In genomic region chr9:12794024-12794799, GRCh38 we compare ENCODE assay signal across 17 cellular contexts. TPM values are rescaled to one million over a fixed set of nuclear protein-coding genes. Genes with fewer than 3 reads are reported as not detected.
DNase-seq lines count a peak whose midpoint lies in the region; ATAC-seq and TF ChIP-seq lines count a peak whose summit lies in the region.
"Had no signal": no experiment of that assay in that cellular context is flagged by ENCODE, and none has a peak within 500 bp of the region (broad histone marks: within the 10 kb centered on the region; RNA-seq: fewer than 3 reads in every experiment).

No MANE protein-coding gene starts in this region.

- peaks cover 41% of the 10 kb centered on the region for H3K36me3 Mint-ChIP-seq in Calu3 (ENCODE audit: insufficient read depth, unreplicated experiment)
- no peaks in the 10 kb centered on the region for H3K36me3 Mint-ChIP-seq in WTC11
- no peaks in the 10 kb centered on the region for H3K36me3 Mint-ChIP-seq in nephron progenitor cell (ENCODE audit: low read depth)

- H3K4me3 ChIP-seq in fibroblast of the aortic adventitia (ENCODE audit: low read depth, low read length), result no peak overlapping the region
- H3K4me3 ChIP-seq: thyroid gland had no signal

- peaks cover 61% of the 10 kb centered on the region for H3K4me1 Mint-ChIP-seq in Calu3 (ENCODE audit: low read depth, unreplicated experiment)
- no peaks in the 10 kb centered on the region for H3K4me1 Mint-ChIP-seq in WTC11
- peaks cover 13% of the 10 kb centered on the region for H3K4me1 Mint-ChIP-seq in nephron progenitor cell
- H3K4me1 Mint-ChIP-seq: central memory CD8-positive, alpha-beta T cell had no signal

- DNase-seq in Calu3 (no peak), WTC11 (ENCODE audit: low spot score) (no peak), fibroblast of the aortic adventitia (ENCODE audit: low read depth) (peak; percentile 49), nephron progenitor cell (no peak), Kasumi-1 (lab: John Stamatoyannopoulos, UW) (no peak), HT-29 (ENCODE audit: low spot score) (no peak), AG08395 (ENCODE audit: low spot score) (no peak)
- DNase-seq in activated effector memory CD4-positive, alpha-beta T cell treated with anti-CD3 and anti-CD28 coated beads, Interleukin-2, amount 50 U/mL, for 16 hours, result no peak
- DNase-seq: activated naive CD4-positive, alpha-beta T cell treated with anti-CD3 and anti-CD28 coated beads for 36 hours; BE2C; DMS79 treated with DMSO at 0.1 percent for 48 hours; thyroid gland; WERI-Rb-1 had no signal

- H3K9me3 Mint-ChIP-seq in Calu3 (ENCODE audit: low read depth, unreplicated experiment) (no peaks in the 10 kb centered on the region), WTC11 (no peaks in the 10 kb centered on the region), nephron progenitor cell (no peaks in the 10 kb centered on the region)

- BruUV-seq in Calu3 (replicated peaks; lab: Mats Ljungman, UMichigan), result no TSS peak

- H3K4me3 Mint-ChIP-seq in Calu3 (ENCODE audit: low read depth, unreplicated experiment) (peak overlapping the region; percentile 30), WTC11 (no peak overlapping the region), nephron progenitor cell (no peak overlapping the region)
- H3K4me3 Mint-ChIP-seq: activated naive CD4-positive, alpha-beta T cell treated with anti-CD3 and anti-CD28 coated beads for 36 hours; central memory CD8-positive, alpha-beta T cell had no signal

- POLR2A ChIA-PET in WTC11 (lab: Charles Lee), result no interaction called here

- H3K27ac Mint-ChIP-seq in Calu3 (ENCODE audit: unreplicated experiment) (peak overlapping the region; percentile 40), WTC11 (no peak overlapping the region), nephron progenitor cell (peak overlapping the region; percentile 37)
- H3K27ac Mint-ChIP-seq: activated naive CD4-positive, alpha-beta T cell treated with anti-CD3 and anti-CD28 coated beads for 36 hours; progenitor cell of endocrine pancreas had no signal

- no peak for ATAC-seq in WTC11
- ATAC-seq: SK-N-SH treated with all-trans-retinoic acid at 6 μM for 48 hours had no signal

- TF ChIP-seq CTCF in Calu3 (IDR thresholded peaks at IDR 0.05; ENCODE audit: unreplicated experiment) (no peak), WTC11 (IDR thresholded peaks at IDR 0.05) (no peak), fibroblast of the aortic adventitia (IDR thresholded peaks at IDR 0.05; ENCODE audit: insufficient read depth, low read length) (no peak), nephron progenitor cell (IDR thresholded peaks at IDR 0.05) (no peak)

- CTCF ChIA-PET in Calu3 (lab: Charles Lee) (interaction anchor here (0.5 kb wide), 1 partner anchor 25 kb away, joined by 3 read pairs; no protein-coding TSS in a partner anchor), WTC11 (lab: Charles Lee) (no interaction called here)

- intact Hi-C loops in Calu3 (cut with micrococcal nuclease; ENCODE audit: unreplicated experiment), result no loop called here

- H3K27me3 Mint-ChIP-seq in Calu3 (ENCODE audit: unreplicated experiment) (no peaks in the 10 kb centered on the region), WTC11 (ENCODE audit: low read depth) (no peaks in the 10 kb centered on the region), nephron progenitor cell (ENCODE audit: low read depth, poor library complexity) (no peaks in the 10 kb centered on the region)
- H3K27me3 Mint-ChIP-seq: central memory CD8-positive, alpha-beta T cell; progenitor cell of endocrine pancreas had no signal

TF ChIP-seq in WTC11, 78 proteins besides CTCF, POLR2A, EP300 and RAD21:
- TF ChIP-seq E2F5 (CRISPR knock-in tag; IDR thresholded peaks at IDR 0.05) (no peak), GABPB1 (CRISPR knock-in tag; IDR thresholded peaks at IDR 0.05) (peak; percentile 61; the same call in 1 of the 2 replicates), GTF2I (CRISPR knock-in tag; conservative IDR thresholded peaks at IDR 0.05) (no peak), NFYB (CRISPR knock-in tag; conservative IDR thresholded peaks at IDR 0.05; ENCODE audit: low read depth) (no peak), GRHL2 (CRISPR knock-in tag; IDR thresholded peaks at IDR 0.05; ENCODE audit: insufficient replicate concordance, severe bottlenecking) (no peak)

RNA-seq across cellular contexts. Expression of gene LURAP1L, which starts 19.4 kb away (rescaled TPM):
- total RNA-seq in Calu3 (2022) (48.7 and 52.7 TPM in 2 replicates), WTC11 (2021) (1.2 to 1.7 TPM (median 1.3 TPM) in 3 replicates), fibroblast of the aortic adventitia (ENCODE audit: low replicate concordance) (47.5 and 48.2 TPM in 2 replicates)
- total RNA-seq in HT-29 (2014; rRNA removed; shearing (Covaris generic)), result 26.8 and 27.0 TPM in 2 replicates
- total RNA-seq: activated naive CD4-positive, alpha-beta T cell treated with anti-CD3 and anti-CD28 coated beads for 36 hours; OCI-LY7 had no signal

Comparison
In these comparisons a context has a peak if more than half of its experiments do, and no peak if none do; other contexts are left out.
1. RNA of gene LURAP1L, which starts 19.4 kb away (total RNA-seq): 48.7 to 52.7 TPM in Calu3, 47.5 to 48.2 TPM in fibroblast of the aortic adventitia and 26.8 to 27.0 TPM in HT-29; 1.2 to 1.7 TPM in WTC11; every median in the first group is over 10 times any median in the second.